Comparison of ENCODE assay signal across 29 cellular contexts in the genomic region with DNA sequence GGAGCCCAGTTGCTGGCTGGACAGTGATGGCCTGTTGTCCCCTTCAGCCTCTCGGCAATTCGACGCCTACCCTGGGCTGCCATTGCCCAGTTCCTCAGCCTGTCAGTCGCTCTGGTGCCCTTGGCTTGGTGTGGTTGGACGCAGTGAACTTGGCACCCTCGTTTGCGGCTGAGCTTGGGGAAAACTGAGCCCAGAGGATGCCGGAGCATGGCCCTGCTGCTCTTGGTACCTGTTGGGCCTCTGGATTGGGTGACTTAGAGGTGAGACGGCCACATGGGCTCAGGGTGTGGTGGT. TPM values are rescaled to one million over a fixed set of nuclear protein-coding genes. Genes with fewer than 3 reads are reported as not detected.
A peak's percentile ranks its signal among the peaks of the same experiment; 100 is the strongest.
DNase-seq lines count a peak whose midpoint lies in the region; ATAC-seq and TF ChIP-seq lines count a peak whose summit lies in the region.
"Had no signal": no experiment of that assay in that cellular context is flagged by ENCODE, and none has a peak within 500 bp of the region (broad histone marks: within the 10 kb centered on the region; RNA-seq: fewer than 3 reads in every experiment).

No MANE protein-coding gene starts in this region.

- H3K9me3 Mint-ChIP-seq in WTC11 (no peaks in the 10 kb centered on the region), nephron (no peaks in the 10 kb centered on the region)
- H3K9me3 Mint-ChIP-seq: activated naive CD4-positive, alpha-beta T cell treated with anti-CD3 and anti-CD28 coated beads, Interleukin-2, amount 50 U/mL, for 24 hours; activated T-helper 17 cell treated with anti-CD3 and anti-CD28 coated beads, Interleukin-2, amount 50 U/mL, for 72 hours had no signal

- peak overlapping the region in 3 of 4 donors; percentile 83 to 86 (median 85) for H3K27ac ChIP-seq in gastroesophageal sphincter
- H3K27ac ChIP-seq in stomach smooth muscle (ENCODE audit: low read length) = peak overlapping the region; percentile 18
- no peak overlapping the region for H3K27ac ChIP-seq in OCI-LY7 (ENCODE audit: low read depth, low read length, poor library complexity, severe bottlenecking)
- H3K27ac ChIP-seq: BLaER1 treated with 17β-estradiol and CSF1 and Interleukin-3, amounts not matched to agents 10 nM and 100 nM; coronary artery; SJCRH30; tibial artery had no signal

- no peaks in the 10 kb centered on the region for H3K79me2 ChIP-seq in OCI-LY7 (ENCODE audit: insufficient read depth, low read depth, low read length)

- H3K4me1 Mint-ChIP-seq in WTC11 (peaks cover 17% of the 10 kb centered on the region), nephron (peaks cover 63% of the 10 kb centered on the region)
- H3K4me1 Mint-ChIP-seq: activated T-helper 17 cell treated with anti-CD3 and anti-CD28 coated beads, Interleukin-2, amount 50 U/mL, for 72 hours had no signal

- CTCF ChIA-PET in WTC11 (lab: Charles Lee) (no interaction called here), OCI-LY7 (lab: Charles Lee; ENCODE audit: unreplicated experiment) (no interaction called here)

- no peak for TF ChIP-seq CTCF in WTC11 (IDR thresholded peaks at IDR 0.05)
- no peak for TF ChIP-seq CTCF in gastroesophageal sphincter (IDR thresholded peaks at IDR 0.05)
- TF ChIP-seq CTCF in nephron (IDR thresholded peaks at IDR 0.05; ENCODE audit: unreplicated experiment in 3 of 3) = no peak
- no peak for TF ChIP-seq CTCF in OCI-LY7 (conservative IDR thresholded peaks at IDR 0.05; ENCODE audit: low read length)

- intact Hi-C loops in OCI-LY7 (cut with micrococcal nuclease; ENCODE audit: unreplicated experiment) = no loop called here

- no peak overlapping the region for H3K9ac ChIP-seq in stomach smooth muscle (ENCODE audit: low read length in 2 of 2)

- no peaks in the 10 kb centered on the region for H3K36me3 ChIP-seq in gastroesophageal sphincter
- no peaks in the 10 kb centered on the region for H3K36me3 ChIP-seq in stomach smooth muscle (ENCODE audit: control insufficient read depth in 2 of 2, insufficient read depth in 2 of 2, low read length in 2 of 2)
- no peaks in the 10 kb centered on the region for H3K36me3 ChIP-seq in OCI-LY7 (ENCODE audit: insufficient read depth, low read length)
- H3K36me3 ChIP-seq: BLaER1 treated with 17β-estradiol and CSF1 and Interleukin-3, amounts not matched to agents 10 nM and 100 nM; Peyer's patch; SJCRH30; tibial artery had no signal

- ATAC-seq in WTC11 = no peak
- ATAC-seq in gastroesophageal sphincter = no peak
- ATAC-seq in GM21825 (IDR thresholded peaks at IDR 0.05; ENCODE audit: unreplicated experiment) = no peak
- no peak for ATAC-seq in GM21447 (IDR thresholded peaks at IDR 0.05; ENCODE audit: unreplicated experiment)
- ATAC-seq: activated T-helper 17 cell treated with anti-CD3 and anti-CD28 coated beads, Interleukin-2, amount 50 U/mL, for 72 hours; HCT116; naive thymus-derived CD4-positive, alpha-beta T cell had no signal

- H3K27ac Mint-ChIP-seq in WTC11 = peak overlapping the region; percentile 22; the same call in 1 of the 2 replicates
- peak overlapping the region; percentile 38 to 88 (median 69) for H3K27ac Mint-ChIP-seq in nephron
- H3K27ac Mint-ChIP-seq: activated naive CD4-positive, alpha-beta T cell treated with anti-CD3 and anti-CD28 coated beads, Interleukin-2, amount 50 U/mL, for 24 hours; activated T-helper 17 cell treated with anti-CD3 and anti-CD28 coated beads, Interleukin-2, amount 50 U/mL, for 72 hours; naive thymus-derived CD4-positive, alpha-beta T cell had no signal

- H3K9me3 ChIP-seq in gastroesophageal sphincter (peaks cover 0 to 3% (median 0%) of the 10 kb centered on the region in 3 donors), stomach smooth muscle (ENCODE audit: control insufficient read depth in 2 of 2, low read length in 2 of 2) (no peaks in the 10 kb centered on the region), OCI-LY7 (ENCODE audit: low read length) (no peaks in the 10 kb centered on the region)
- H3K9me3 ChIP-seq: SJCRH30, tibial artery had no signal

- H3K27me3 ChIP-seq in gastroesophageal sphincter (no peaks in the 10 kb centered on the region), stomach smooth muscle (ENCODE audit: control insufficient read depth in 1 of 2, insufficient read depth in 2 of 2, low read length in 2 of 2) (no peaks in the 10 kb centered on the region)
- H3K27me3 ChIP-seq: Peyer's patch, tibial artery had no signal

- DNase-seq in WTC11 (ENCODE audit: low spot score) (no peak), OCI-LY7 (ENCODE audit: low spot score) (no peak)
- DNase-seq: activated CD4-positive, alpha-beta T cell treated with anti-CD3 and anti-CD28 coated beads for 48 hours; amniotic stem cell; COR-L47; effector CD8-positive, alpha-beta T cell; IMR-90; naive thymus-derived CD4-positive, alpha-beta T cell; NCI-H1436 treated with DMSO at 0.1 percent for 48 hours; NCI-H345; NCI-H748 treated with DMSO at 0.1 percent for 48 hours; retina; SJCRH30; stimulated activated CD4-positive, alpha-beta T cell treated with anti-CD3 and anti-CD28 coated beads, Interleukin-2, amount 100 ng/mL, for 48 hours; SW 1271; T-helper 9 cell; tibial artery had no signal

- H4K20me1 ChIP-seq in OCI-LY7 (ENCODE audit: insufficient read depth, low read length) = no peaks in the 10 kb centered on the region

- no peak for TF ChIP-seq EP300 in gastroesophageal sphincter (IDR thresholded peaks at IDR 0.05)

- H3K4me3 ChIP-seq in gastroesophageal sphincter (no peak overlapping the region), stomach smooth muscle (ENCODE audit: low read length in 2 of 2) (no peak overlapping the region), OCI-LY7 (ENCODE audit: low read depth, low read length, poor library complexity, severe bottlenecking) (no peak overlapping the region)
- H3K4me3 ChIP-seq: BLaER1 treated with 17β-estradiol and CSF1 and Interleukin-3, amounts not matched to agents 10 nM and 100 nM; coronary artery; Peyer's patch; SJCRH30; tibial artery had no signal

- no TSS peak for BruUV-seq in OCI-LY7 (replicated peaks; lab: Mats Ljungman, UMichigan)

- H3K4me3 Mint-ChIP-seq in WTC11 (no peak overlapping the region), nephron (no peak overlapping the region)
- H3K4me3 Mint-ChIP-seq: activated naive CD4-positive, alpha-beta T cell treated with anti-CD3 and anti-CD28 coated beads, Interleukin-2, amount 50 U/mL, for 24 hours; activated T-helper 17 cell treated with anti-CD3 and anti-CD28 coated beads, Interleukin-2, amount 50 U/mL, for 72 hours; naive thymus-derived CD4-positive, alpha-beta T cell had no signal

- POLR2A ChIA-PET in WTC11 (lab: Charles Lee) = no interaction called here
- POLR2A ChIA-PET in OCI-LY7 (lab: Charles Lee) = no interaction called here

- H3K4me1 ChIP-seq in gastroesophageal sphincter (peaks cover 2 to 93% (median 39%) of the 10 kb centered on the region in 3 donors), stomach smooth muscle (ENCODE audit: control insufficient read depth, insufficient read depth, low read length) (peaks cover 84% of the 10 kb centered on the region), OCI-LY7 (ENCODE audit: insufficient read depth, low read length, poor library complexity, severe bottlenecking) (peaks cover 19% of the 10 kb centered on the region)
- H3K4me1 ChIP-seq: SJCRH30 had no signal

- H3K4me2 ChIP-seq in OCI-LY7 (ENCODE audit: low read length) = no peak overlapping the region
- H3K4me2 ChIP-seq: BLaER1 treated with 17β-estradiol and CSF1 and Interleukin-3, amounts not matched to agents 10 nM and 100 nM had no signal

- H3K36me3 Mint-ChIP-seq in WTC11 (no peaks in the 10 kb centered on the region), nephron (ENCODE audit: low read depth) (no peaks in the 10 kb centered on the region)
- H3K36me3 Mint-ChIP-seq: activated naive CD4-positive, alpha-beta T cell treated with anti-CD3 and anti-CD28 coated beads, Interleukin-2, amount 50 U/mL, for 24 hours; naive thymus-derived CD4-positive, alpha-beta T cell had no signal

- WGBS in gastroesophageal sphincter (ENCODE audit: low coverage in 1 of 2), 2 donors = no CpG with 5 or more reads among the region's 9 CpGs

- H3K9me2 ChIP-seq in OCI-LY7 (ENCODE audit: insufficient read depth, low read length) = no peaks in the 10 kb centered on the region

- no peak for TF ChIP-seq POLR2A in gastroesophageal sphincter (IDR thresholded peaks at IDR 0.05)

- no peaks in the 10 kb centered on the region for H3K27me3 Mint-ChIP-seq in WTC11 (ENCODE audit: low read depth)
- H3K27me3 Mint-ChIP-seq in nephron (ENCODE audit: low read depth) = peaks cover 10% of the 10 kb centered on the region
- H3K27me3 Mint-ChIP-seq: activated naive CD4-positive, alpha-beta T cell treated with anti-CD3 and anti-CD28 coated beads, Interleukin-2, amount 50 U/mL, for 24 hours; activated T-helper 17 cell treated with anti-CD3 and anti-CD28 coated beads, Interleukin-2, amount 50 U/mL, for 72 hours had no signal

- no peak overlapping the region for H2AFZ ChIP-seq in OCI-LY7 (ENCODE audit: low read length)

TF ChIP-seq in WTC11, 78 proteins besides CTCF, POLR2A, EP300 and RAD21 (continues in another document):
- TF ChIP-seq MLX (CRISPR knock-in tag; IDR thresholded peaks at IDR 0.05) = no peak
- no peak for TF ChIP-seq FOXP4 (CRISPR knock-in tag; IDR thresholded peaks at IDR 0.05)
- no peak for TF ChIP-seq IRF2 (CRISPR knock-in tag; IDR thresholded peaks at IDR 0.05; ENCODE audit: borderline replicate concordance, low read depth)

RNA-seq across cellular contexts. Expression of gene WNK2, which starts 16.5 kb away (rescaled TPM):
- total RNA-seq in WTC11 (2021) = 113 to 121 TPM (median 120 TPM) in 3 replicates
- total RNA-seq in gastroesophageal sphincter = 100 to 1,000 TPM in 1 of 4 donors, 10 to 100 TPM in 3; 26.8 to 104 (median 48.6) TPM
- 118 and 142 TPM in 2 replicates for total RNA-seq in OCI-LY7 (2014; rRNA removed; shearing (Covaris generic))
- 176 and 194 TPM in 2 replicates for total RNA-seq in OCI-LY7 (2022)
- total RNA-seq: IMR-90, LHCN-M2, SJCRH30 had no signal
